ENCODE assay signal across 9 cellular contexts in the genomic region with DNA sequence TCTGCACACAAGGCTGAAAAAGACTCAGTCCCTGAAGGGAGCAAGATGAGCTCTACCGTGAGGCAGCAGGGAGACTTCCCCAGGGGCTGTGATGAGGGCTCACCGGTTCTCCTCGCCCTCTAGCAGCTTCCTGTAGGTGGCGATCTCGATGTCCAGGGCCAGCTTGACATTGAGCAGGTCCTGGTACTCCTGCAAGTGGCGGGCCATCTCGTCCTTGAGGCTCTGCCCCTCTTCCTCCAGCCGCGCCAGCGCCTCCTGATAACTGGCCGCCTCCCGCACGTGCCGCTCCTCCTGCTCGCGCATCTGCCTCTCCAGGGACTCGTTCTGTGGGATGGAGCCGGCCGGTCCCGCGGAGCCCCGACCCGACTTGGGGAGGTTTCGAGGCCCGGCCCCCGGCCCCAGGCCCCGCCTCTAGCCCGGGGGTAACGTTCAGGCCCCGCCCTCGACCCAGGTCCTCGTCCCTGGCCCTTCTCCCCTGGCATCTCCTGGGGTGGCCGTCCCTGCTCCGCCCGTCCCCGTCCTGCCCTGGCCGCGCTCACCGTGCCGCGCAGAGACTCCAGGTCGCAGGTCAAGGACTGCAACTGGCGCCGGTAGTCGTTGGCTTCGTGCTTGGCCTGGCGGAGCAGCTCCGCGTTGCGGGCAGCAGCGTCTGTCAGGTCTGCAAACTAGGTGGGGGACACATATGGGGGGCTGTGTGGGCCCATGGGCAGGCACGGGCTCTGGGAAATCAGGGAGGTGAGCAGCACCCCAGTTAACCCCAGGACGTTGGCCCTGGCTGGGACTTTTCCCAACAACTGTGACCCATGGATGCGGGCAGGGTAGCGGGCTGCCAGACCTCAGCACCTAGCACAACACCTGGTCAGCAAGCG. TPM values are rescaled to one million over a fixed set of nuclear protein-coding genes. Genes with fewer than 3 reads are reported as not detected.
DNase-seq lines count a peak whose midpoint lies in the region; ATAC-seq and TF ChIP-seq lines count a peak whose summit lies in the region.
"Had no signal": no experiment of that assay in that cellular context is flagged by ENCODE, and none has a peak within 500 bp of the region (broad histone marks: within the 10 kb centered on the region; RNA-seq: fewer than 3 reads in every experiment).

No MANE protein-coding gene starts in this region.

- H3K4me3 ChIP-seq in CD8-positive, alpha-beta T cell (ENCODE audit: low read depth, low read length), result no peak overlapping the region
- H3K4me3 ChIP-seq in WERI-Rb-1 (ENCODE audit: low read depth, low read length), result no peak overlapping the region

- H3K4me1 Mint-ChIP-seq in CD8-positive, alpha-beta T cell (ENCODE audit: low read depth), result peaks cover 7% of the 10 kb centered on the region

- H3K9me3 ChIP-seq in CD8-positive, alpha-beta T cell (ENCODE audit: low read length), result no peaks in the 10 kb centered on the region
- no peaks in the 10 kb centered on the region for H3K9me3 ChIP-seq in WERI-Rb-1 (ENCODE audit: severe bottlenecking)

- H3K36me3 ChIP-seq in CD8-positive, alpha-beta T cell (ENCODE audit: insufficient read depth, low read length), result no peaks in the 10 kb centered on the region
- H3K36me3 ChIP-seq in WERI-Rb-1, result no peaks in the 10 kb centered on the region

- POLR2A ChIA-PET in CD8-positive, alpha-beta T cell (lab: Charles Lee), result no interaction called here

- ATAC-seq in CD8-positive, alpha-beta T cell, result peak; percentile 44
- no peak for ATAC-seq in HG03139 (IDR thresholded peaks at IDR 0.05; ENCODE audit: unreplicated experiment)

- TF ChIP-seq CTCF in CD8-positive, alpha-beta T cell (IDR thresholded peaks at IDR 0.05), result no peak
- TF ChIP-seq CTCF in WERI-Rb-1 (IDR thresholded peaks at IDR 0.05; ENCODE audit: low read depth, low read length), result peak; percentile 96

- H3K4me3 Mint-ChIP-seq in CD8-positive, alpha-beta T cell, result peak overlapping the region; percentile 67

- CTCF ChIA-PET in CD8-positive, alpha-beta T cell (lab: Charles Lee), result interaction anchor here (1.3 to 3.5 kb wide), 3 partner anchors 111 to 286 kb away, joined by 4 to 14 read pairs (median 6); no protein-coding TSS in a partner anchor

- no peaks in the 10 kb centered on the region for H3K9me3 Mint-ChIP-seq in CD8-positive, alpha-beta T cell

- intact Hi-C loops in CD8-positive, alpha-beta T cell (cut with DNase I, micrococcal nuclease), result no loop called here

- H3K27me3 Mint-ChIP-seq in CD8-positive, alpha-beta T cell (ENCODE audit: low read depth), result peaks cover 28% of the 10 kb centered on the region

- no peaks in the 10 kb centered on the region for H3K4me1 ChIP-seq in CD8-positive, alpha-beta T cell (ENCODE audit: insufficient read depth, low read length)

- DNase-seq in CD8-positive, alpha-beta T cell, result peak in 6 of 7 experiments; percentile 32 to 66 (median 44)
- DNase-seq in HT-29 (ENCODE audit: low spot score) (peak; percentile 75), WERI-Rb-1 (peak; percentile 85), cerebellum (ENCODE audit: low spot score) (peak; percentile 29), NCI-H2171 treated with DMSO at 0.1 percent for 48 hours (lab: John Stamatoyannopoulos, UW) (no peak)
- peak in 2 of 3 donors; percentile 7 to 24 for DNase-seq in stimulated activated CD4-positive, alpha-beta T cell treated with anti-CD3 and anti-CD28 coated beads, TNF-alpha, amount 100 ng/mL, for 1 hour (ENCODE audit: low read depth in 3 of 3, low spot score in 1 of 3)

- H3K36me3 Mint-ChIP-seq in CD8-positive, alpha-beta T cell, result no peaks in the 10 kb centered on the region

- no peak overlapping the region for H3K27ac Mint-ChIP-seq in CD8-positive, alpha-beta T cell

- no peaks in the 10 kb centered on the region for H3K27me3 ChIP-seq in CD8-positive, alpha-beta T cell (ENCODE audit: insufficient read depth, low read length)
- H3K27me3 ChIP-seq in WERI-Rb-1 (ENCODE audit: insufficient read depth, low read depth, severe bottlenecking) (no peaks in the 10 kb centered on the region), layer of hippocampus (ENCODE audit: control insufficient read depth, insufficient read depth, low read length) (peaks cover 12% of the 10 kb centered on the region)

- H3K27ac ChIP-seq in CD8-positive, alpha-beta T cell (ENCODE audit: low read depth, low read length), result no peak overlapping the region
- no peak overlapping the region for H3K27ac ChIP-seq in WERI-Rb-1
- peak overlapping the region; percentile 71 for H3K27ac ChIP-seq in layer of hippocampus (ENCODE audit: low read depth, low read length)

RNA-seq across cellular contexts. Expression of gene GFAP, which starts 3.9 kb away (rescaled TPM):
- not detected for total RNA-seq in CD8-positive, alpha-beta T cell
- 0.29 and 0.46 TPM in 2 replicates for total RNA-seq in HT-29 (2014; rRNA removed; shearing (Covaris generic))
- 318 TPM for total RNA-seq in cerebellum
- total RNA-seq: RPMI7951 had no signal

RNA-seq across cellular contexts. Expression of gene EFTUD2, which starts 12.1 kb away (rescaled TPM):
- total RNA-seq in CD8-positive, alpha-beta T cell, result 100 to 1,000 TPM; 131 to 133 TPM
- total RNA-seq in HT-29 (2014; rRNA removed; shearing (Covaris generic)), result 142 and 143 TPM in 2 replicates
- 86.7 TPM for total RNA-seq in cerebellum

RNA-seq across cellular contexts. Expression of gene KIF18B, which starts 36.2 kb away (rescaled TPM):
- under 1 TPM in 1 of 2 experiments, not detected in 1; 0.11 TPM for total RNA-seq in CD8-positive, alpha-beta T cell
- total RNA-seq in HT-29 (2014; rRNA removed; shearing (Covaris generic)), result 12.2 and 14.8 TPM in 2 replicates
- 2.5 TPM for total RNA-seq in cerebellum

RNA-seq across cellular contexts. Expression of gene C1QL1, which starts 56.7 kb away (rescaled TPM):
- not detected for total RNA-seq in CD8-positive, alpha-beta T cell
- total RNA-seq in HT-29 (2014; rRNA removed; shearing (Covaris generic)), result 0.05 TPM in 1 of 2 replicates, not detected in the other
- total RNA-seq in cerebellum, result 4.3 TPM

Comparison
In these comparisons a context has a peak if more than half of its experiments do, and no peak if none do; other contexts are left out.
1. RNA of gene GFAP, which starts 3.9 kb away (total RNA-seq): 318 TPM in cerebellum (single experiment); 0.29 to 0.46 TPM in HT-29 and not detected in CD8-positive, alpha-beta T cell; every median in the first group is over 100 times any median in the second.